24 cellular contexts compared by ENCODE assay signal in genomic region chr6:165468836-165469235, GRCh38.
"Had no signal": no experiment of that assay in that cellular context is flagged by ENCODE, and none has a peak within 500 bp of the region (broad histone marks: within the 10 kb centered on the region; RNA-seq: fewer than 3 reads in every experiment).

No MANE protein-coding gene starts in this region.

- H2AFZ ChIP-seq: parathyroid adenoma had no signal

- H3K4me3 ChIP-seq: coronary artery, heart left ventricle, psoas muscle, skin epidermis, testis, tibial nerve, upper lobe of right lung, vagina had no signal

- H3K36me3 ChIP-seq: tibial nerve, upper lobe of right lung, vagina had no signal

- H3K79me2 ChIP-seq: parathyroid adenoma had no signal

- H3K4me1 ChIP-seq: foreskin keratinocyte, heart left ventricle, parathyroid adenoma, psoas muscle, testis, tibial nerve, upper lobe of right lung, vagina had no signal

- H3K27ac ChIP-seq: coronary artery, foreskin keratinocyte, heart left ventricle, parathyroid adenoma, psoas muscle, skin epidermis, testis, tibial nerve, upper lobe of right lung, vagina had no signal

- H3K9ac ChIP-seq: parathyroid adenoma had no signal

- H3K9me3 ChIP-seq: psoas muscle, testis, upper lobe of right lung had no signal

- H3K27me3 ChIP-seq: foreskin keratinocyte, heart left ventricle, testis, tibial nerve, upper lobe of right lung, vagina had no signal

- DNase-seq: effector CD4-positive, alpha-beta T cell; foreskin keratinocyte; heart left ventricle; hippocampal formation; kidney glomerular epithelial cell; mesendoderm; naive thymus-derived CD4-positive, alpha-beta T cell; nephron progenitor cell; psoas muscle; retina; stimulated activated CD4-positive, alpha-beta T cell treated with anti-CD3 and anti-CD28 coated beads, Interleukin-2, amount 100 ng/mL, for 24 hours; stimulated activated CD4-positive, alpha-beta T cell treated with anti-CD3 and anti-CD28 coated beads, Interleukin-4, amount 100 ng/mL, for 4 hours; stimulated activated naive B cell treated with anti-CD40 and anti-IgM and Interleukin-4, amounts not matched to agents 10 μg/mL and 1 μg/mL and 100 μg/mL, for 72 hours; stimulated activated naive CD8-positive, alpha-beta T cell treated with anti-CD3 and anti-CD28 coated beads, Interleukin-15, amount 100 ng/mL, for 72 hours; testis; upper lobe of right lung had no signal

- ATAC-seq: esophagus mucosa; foreskin keratinocyte; heart left ventricle; naive thymus-derived CD4-positive, alpha-beta T cell; psoas muscle; sciatic nerve; stimulated activated naive B cell treated with anti-CD40 and anti-IgM and Interleukin-4, amounts not matched to agents 10 μg/mL and 1 μg/mL and 100 μg/mL, for 72 hours; stimulated activated naive CD8-positive, alpha-beta T cell treated with anti-CD3 and anti-CD28 coated beads, Interleukin-15, amount 100 ng/mL, for 72 hours; upper lobe of right lung had no signal

- FAIRE-seq: endometrium had no signal
